ENCODE assay signal across 37 cellular contexts in genomic region chr16:58070585-58070984, GRCh38.
"Had no signal": no experiment of that assay in that cellular context is flagged by ENCODE, and none has a peak within 500 bp of the region (broad histone marks: within the 10 kb centered on the region; RNA-seq: fewer than 3 reads in every experiment).

No MANE protein-coding gene starts in this region.

- H3K4me3 ChIP-seq: adrenal gland, body of pancreas, breast epithelium, colonic mucosa had no signal

- H3K36me3 Mint-ChIP-seq: activated CD4-positive, alpha-beta memory T cell treated with anti-CD3 and anti-CD28 coated beads for 36 hours; activated naive CD4-positive, alpha-beta T cell treated with anti-CD3 and anti-CD28 coated beads, Interleukin-2, amount 50 U/mL, for 72 hours; activated naive CD8-positive, alpha-beta T cell treated with anti-CD3 and anti-CD28 coated beads for 36 hours had no signal

- DNase-seq: activated B cell treated with CpG ODN at 0.5 μM for 24 hours; activated CD4-positive, alpha-beta memory T cell treated with anti-CD3 and anti-CD28 coated beads for 36 hours; activated CD4-positive, alpha-beta T cell treated with anti-CD3 and anti-CD28 coated beads for 4 hours; activated CD4-positive, alpha-beta T cell treated with anti-CD3 and anti-CD28 coated beads, Interleukin-2, amount 10 ng/mL, durations not matched to agents 24 days and 14 days; activated CD4-positive, alpha-beta T cell treated with anti-CD3 and anti-CD28 coated beads, Interleukin-2, amount 50 U/mL, for 1 hour; activated CD4-positive, alpha-beta T cell treated with anti-CD3 and anti-CD28 coated beads, Interleukin-2, amount 50 U/mL, for 4 hours; activated CD4-positive, CD25-positive, alpha-beta regulatory T cell treated with anti-CD3 and anti-CD28 coated beads, Interleukin-2, amount 50 U/mL, for 72 hours; activated CD8-positive, alpha-beta memory T cell treated with anti-CD3 and anti-CD28 coated beads, Interleukin-2, amount 50 U/mL, for 4 hours; activated CD8-positive, alpha-beta T cell treated with anti-CD3 and anti-CD28 coated beads for 36 hours; activated effector memory CD4-positive, alpha-beta T cell treated with anti-CD3 and anti-CD28 coated beads, Interleukin-2, amount 50 U/mL, for 16 hours; activated gamma-delta T cell treated with Interleukin-2 at 50 U/mL for 16 hours; activated naive CD4-positive, alpha-beta T cell; activated naive CD4-positive, alpha-beta T cell treated with anti-CD3 and anti-CD28 coated beads for 36 hours; activated naive CD4-positive, alpha-beta T cell treated with anti-CD3 and anti-CD28 coated beads, Interleukin-2, amount 50 U/mL, for 16 hours; activated naive CD8-positive, alpha-beta T cell treated with anti-CD3 and anti-CD28 coated beads for 36 hours; activated T-cell treated with anti-CD3 and anti-CD28 coated beads for 4 hours; activated T-cell treated with anti-CD3 and anti-CD28 coated beads, Interleukin-2, amount 50 U/mL, for 1 hour; activated T-cell treated with anti-CD3 and anti-CD28 coated beads, Interleukin-2, amount 50 U/mL, for 4 hours; activated T-cell treated with anti-CD3 and anti-CD28 coated beads, Interleukin-2, amount 50 U/mL, for 72 hours; adrenal gland; amniotic stem cell; aorta; body of pancreas; brain microvascular endothelial cell; central memory CD4-positive, alpha-beta T cell; colonic mucosa; T-helper 2 cell; T-helper 9 cell; WERI-Rb-1 had no signal

- ATAC-seq: activated CD8-positive, alpha-beta T cell treated with anti-CD3 and anti-CD28 coated beads for 36 hours; activated naive CD4-positive, alpha-beta T cell treated with anti-CD3 and anti-CD28 coated beads, Interleukin-2, amount 50 U/mL, for 72 hours; activated T-cell treated with anti-CD3 and anti-CD28 coated beads, Interleukin-2, amount 50 U/mL, for 4 hours; activated T-cell treated with anti-CD3 and anti-CD28 coated beads, Interleukin-2, amount 50 U/mL, for 72 hours; activated T-helper 17 cell treated with anti-CD3 and anti-CD28 coated beads, Interleukin-2, amount 50 U/mL, for 72 hours; body of pancreas had no signal

- H3K4me1 ChIP-seq: adrenal gland, body of pancreas, breast epithelium, colonic mucosa had no signal

- H3K27ac ChIP-seq: adrenal gland, body of pancreas, brain microvascular endothelial cell, breast epithelium, colonic mucosa, WERI-Rb-1 had no signal

- H3K27me3 Mint-ChIP-seq: activated CD4-positive, alpha-beta memory T cell treated with anti-CD3 and anti-CD28 coated beads for 36 hours; activated CD4-positive, alpha-beta T cell treated with anti-CD3 and anti-CD28 coated beads, Interleukin-2, amount 10 ng/mL, durations not matched to agents 24 days and 14 days; activated CD8-positive, alpha-beta T cell treated with anti-CD3 and anti-CD28 coated beads for 36 hours; activated naive CD8-positive, alpha-beta T cell treated with anti-CD3 and anti-CD28 coated beads for 36 hours; activated T-helper 17 cell treated with anti-CD3 and anti-CD28 coated beads, Interleukin-2, amount 50 U/mL, for 72 hours had no signal

- H3K4me3 Mint-ChIP-seq: activated B cell treated with CpG ODN at 0.5 μM for 24 hours; activated CD4-positive, alpha-beta memory T cell treated with anti-CD3 and anti-CD28 coated beads for 36 hours; activated CD4-positive, alpha-beta T cell treated with anti-CD3 and anti-CD28 coated beads, Interleukin-2, amount 10 ng/mL, durations not matched to agents 24 days and 14 days; activated CD8-positive, alpha-beta T cell treated with anti-CD3 and anti-CD28 coated beads for 36 hours; activated naive CD4-positive, alpha-beta T cell treated with anti-CD3 and anti-CD28 coated beads for 36 hours; activated naive CD8-positive, alpha-beta T cell treated with anti-CD3 and anti-CD28 coated beads for 36 hours; activated T-cell treated with anti-CD3 and anti-CD28 coated beads, Interleukin-2, amount 50 U/mL, for 4 hours; activated T-cell treated with anti-CD3 and anti-CD28 coated beads, Interleukin-2, amount 50 U/mL, for 72 hours; activated T-helper 1 cell treated with anti-CD3 and anti-CD28 coated beads, Interleukin-12 subunit alpha, Interleukin-12 subunit beta, Interleukin-2, Interleukin-4 antibody, amounts not matched to agents 30 ng/mL and 10 ng/mL and 1 ng/mL, durations not matched to agents 14 hours and 24 hours and 36 hours; activated T-helper 17 cell treated with anti-CD3 and anti-CD28 coated beads, Interleukin-2, amount 50 U/mL, for 72 hours; T-helper 1 cell treated with Interleukin-12 subunit alpha and Interleukin-12 subunit beta and Interleukin-4 antibody, amounts not matched to agents 30 μg/mL and 1 μg/mL, for 36 hours; T-helper 2 cell treated with Interferon-gamma antibody and Interleukin-4, amounts not matched to agents 5 μg/mL and 100 μg/mL, for 36 hours had no signal

- H3K4me1 Mint-ChIP-seq: activated B cell treated with CpG ODN at 0.5 μM for 24 hours; activated CD4-positive, alpha-beta T cell treated with anti-CD3 and anti-CD28 coated beads, Interleukin-2, amount 10 ng/mL, durations not matched to agents 24 days and 14 days; activated naive CD8-positive, alpha-beta T cell treated with anti-CD3 and anti-CD28 coated beads for 36 hours; activated T-helper 17 cell treated with anti-CD3 and anti-CD28 coated beads, Interleukin-2, amount 50 U/mL, for 72 hours had no signal

- FAIRE-seq: astrocyte, TTC549 had no signal

- H3K9me3 Mint-ChIP-seq: activated CD8-positive, alpha-beta T cell treated with anti-CD3 and anti-CD28 coated beads for 36 hours; activated naive CD8-positive, alpha-beta T cell treated with anti-CD3 and anti-CD28 coated beads for 36 hours; activated T-cell treated with anti-CD3 and anti-CD28 coated beads, Interleukin-2, amount 50 U/mL, for 4 hours; activated T-helper 1 cell treated with anti-CD3 and anti-CD28 coated beads, Interleukin-12 subunit alpha, Interleukin-12 subunit beta, Interleukin-2, Interleukin-4 antibody, amounts not matched to agents 30 ng/mL and 10 ng/mL and 1 ng/mL, durations not matched to agents 14 hours and 24 hours and 36 hours; activated T-helper 17 cell treated with anti-CD3 and anti-CD28 coated beads, Interleukin-2, amount 50 U/mL, for 72 hours; T-helper 2 cell treated with Interferon-gamma antibody and Interleukin-4, amounts not matched to agents 5 μg/mL and 100 μg/mL, for 36 hours had no signal

- H3K27ac Mint-ChIP-seq: activated B cell treated with CpG ODN at 0.5 μM for 24 hours; activated CD4-positive, alpha-beta memory T cell treated with anti-CD3 and anti-CD28 coated beads for 36 hours; activated CD4-positive, alpha-beta T cell treated with anti-CD3 and anti-CD28 coated beads, Interleukin-2, amount 10 ng/mL, durations not matched to agents 24 days and 14 days; activated CD8-positive, alpha-beta T cell treated with anti-CD3 and anti-CD28 coated beads for 36 hours; activated naive CD4-positive, alpha-beta T cell treated with anti-CD3 and anti-CD28 coated beads for 36 hours; activated naive CD4-positive, alpha-beta T cell treated with anti-CD3 and anti-CD28 coated beads, Interleukin-2, amount 50 U/mL, for 72 hours; activated naive CD8-positive, alpha-beta T cell treated with anti-CD3 and anti-CD28 coated beads for 36 hours; activated T-cell treated with anti-CD3 and anti-CD28 coated beads, Interleukin-2, amount 50 U/mL, for 72 hours; activated T-helper 1 cell treated with anti-CD3 and anti-CD28 coated beads, Interleukin-12 subunit alpha, Interleukin-12 subunit beta, Interleukin-2, Interleukin-4 antibody, amounts not matched to agents 30 ng/mL and 10 ng/mL and 1 ng/mL, durations not matched to agents 14 hours and 24 hours and 36 hours; activated T-helper 17 cell treated with anti-CD3 and anti-CD28 coated beads, Interleukin-2, amount 50 U/mL, for 72 hours; T-helper 1 cell treated with Interleukin-12 subunit alpha and Interleukin-12 subunit beta and Interleukin-4 antibody, amounts not matched to agents 30 μg/mL and 1 μg/mL, for 36 hours; T-helper 2 cell treated with Interferon-gamma antibody and Interleukin-4, amounts not matched to agents 5 μg/mL and 100 μg/mL, for 36 hours had no signal

- H3K9me3 ChIP-seq: adrenal gland, body of pancreas, breast epithelium, colonic mucosa had no signal
